17 cellular contexts compared by ENCODE assay signal in the genomic region with DNA sequence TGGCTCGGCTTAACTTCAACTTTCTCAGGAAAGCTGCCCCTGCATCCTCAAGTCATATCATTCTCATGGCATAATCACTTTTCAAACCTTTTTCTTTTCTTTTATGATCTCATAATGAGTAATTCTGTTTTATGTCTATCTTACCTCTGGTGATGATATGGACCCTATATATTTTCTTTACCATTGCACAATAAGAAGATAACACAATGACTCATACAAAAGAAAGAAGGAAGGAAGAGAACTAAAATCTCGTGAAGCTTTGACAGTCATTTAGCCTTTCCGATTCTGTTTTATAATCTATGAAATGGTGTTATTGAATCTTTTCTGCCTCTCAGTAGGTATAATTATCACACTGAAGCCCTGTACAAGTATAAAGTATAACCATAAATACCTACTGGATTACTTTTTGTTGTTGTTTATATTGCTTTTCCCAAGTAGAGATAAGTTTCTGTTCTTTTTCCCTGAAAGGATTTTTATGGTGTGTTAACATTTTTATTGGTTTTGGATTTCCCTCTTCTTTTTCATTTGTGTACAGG.
DNase-seq lines count a peak whose midpoint lies in the region; TF ChIP-seq lines count a peak whose summit lies in the region.
"Had no signal": no experiment of that assay in that cellular context is flagged by ENCODE, and none has a peak within 500 bp of the region (broad histone marks: within the 10 kb centered on the region; RNA-seq: fewer than 3 reads in every experiment).

No MANE protein-coding gene starts in this region.

- H3K27me3 Mint-ChIP-seq in progenitor cell of endocrine pancreas: no peaks in the 10 kb centered on the region

- TF ChIP-seq POLR2A in transverse colon (IDR thresholded peaks at IDR 0.05): no peak

- H3K4me3 ChIP-seq in A673 (ENCODE audit: low read depth, low read length, poor library complexity, severe bottlenecking) (no peak overlapping the region), foreskin fibroblast (ENCODE audit: low read depth in 1 of 2, low read length in 2 of 2) (no peak overlapping the region), transverse colon (no peak overlapping the region)
- H3K4me3 ChIP-seq: thoracic aorta had no signal

- H3K9me3 Mint-ChIP-seq in progenitor cell of endocrine pancreas (ENCODE audit: low read depth): no peaks in the 10 kb centered on the region
- H3K9me3 Mint-ChIP-seq: activated T-helper 2 cell treated with anti-CD3 and anti-CD28 coated beads, Interferon-gamma antibody, Interleukin-2, Interleukin-4, amounts not matched to agents 10 μg/mL and 5 μg/mL and 100 μg/mL, durations not matched to agents 14 hours and 24 hours and 36 hours; nephron had no signal

- in situ Hi-C loops in transverse colon (cut with MboI; ENCODE audit: low pct_ligation_motif_present in 1 of 4, low pct_unique_long_range_greater_than_20kb in 1 of 4, low sequenced_read_pairs in 3 of 4): no loop called here

- H3K4me1 ChIP-seq in A673 (ENCODE audit: insufficient read depth, low read length, poor library complexity, severe bottlenecking) (peaks cover 24% of the 10 kb centered on the region), transverse colon (peaks cover 0 to 12% (median 0%) of the 10 kb centered on the region in 4 donors)

- 30 to 47% methylated on average over 3 of the region's 3 CpGs for WGBS in transverse colon (ENCODE audit: low coverage in 1 of 2), 2 donors

- H3K27ac ChIP-seq in A673 (ENCODE audit: low read depth, low read length, poor library complexity, severe bottlenecking) (no peak overlapping the region), RWPE1 (no peak overlapping the region), transverse colon (no peak overlapping the region)
- H3K27ac ChIP-seq: thoracic aorta, WERI-Rb-1 had no signal

- H3K36me3 ChIP-seq in A673 (ENCODE audit: insufficient read depth, low read length, poor library complexity, severe bottlenecking) (no peaks in the 10 kb centered on the region), transverse colon (no peaks in the 10 kb centered on the region)
- H3K36me3 ChIP-seq: thoracic aorta, WERI-Rb-1 had no signal

- H3K9me3 ChIP-seq in A673 (ENCODE audit: low read depth, low read length, poor library complexity, severe bottlenecking) (no peaks in the 10 kb centered on the region), transverse colon (no peaks in the 10 kb centered on the region)
- H3K9me3 ChIP-seq: thoracic aorta had no signal

- POLR2A ChIA-PET in A673 (lab: Charles Lee; ENCODE audit: low non-redundant PET): no interaction called here
- POLR2A ChIA-PET in RWPE1 (lab: Yijun Ruan, JAX; ENCODE audit: low non-redundant PET): no interaction called here

- no peaks in the 10 kb centered on the region for H3K4me1 Mint-ChIP-seq in progenitor cell of endocrine pancreas (ENCODE audit: low read depth)
- H3K4me1 Mint-ChIP-seq: nephron had no signal

- no peaks in the 10 kb centered on the region for H3K36me3 Mint-ChIP-seq in progenitor cell of endocrine pancreas (ENCODE audit: insufficient read depth)

- peak; percentile 50 for DNase-seq in A673 (ENCODE audit: low spot score)
- DNase-seq in HT1080 (ENCODE audit: low read depth): peak; percentile 72
- DNase-seq in RWPE1 (ENCODE audit: low spot score): peak; percentile 56
- DNase-seq in foreskin fibroblast: peak; percentile 61 to 68
- DNase-seq in transverse colon: no peak
- no peak for DNase-seq in progenitor cell of endocrine pancreas (ENCODE audit: low spot score, unreplicated experiment)
- DNase-seq in amniotic stem cell (lab: John Stamatoyannopoulos, UW): no peak
- no peak for DNase-seq in DMS79 (lab: John Stamatoyannopoulos, UW)
- DNase-seq: activated CD8-positive, alpha-beta memory T cell treated with anti-CD3 and anti-CD28 coated beads for 24 hours; Calu3; GOT3; NCI-H1694 treated with DMSO at 0.1 percent for 48 hours; NCI-H510A; WERI-Rb-1 had no signal

- intact Hi-C loops in A673 (cut with micrococcal nuclease; ENCODE audit: unreplicated experiment) (no loop called here), transverse colon (cut with DNase I; ENCODE audit: low total_unique reads) (no loop called here)

- BruUV-seq in A673 (replicated peaks; lab: Mats Ljungman, UMichigan): no TSS peak

- H3K27me3 ChIP-seq in A673 (replicated peaks; ENCODE audit: insufficient read depth, low read depth, low read length, poor library complexity) (no peaks in the 10 kb centered on the region), transverse colon (no peaks in the 10 kb centered on the region)

- CTCF ChIA-PET in A673 (lab: Charles Lee) (no interaction called here), RWPE1 (lab: Yijun Ruan, JAX) (no interaction called here)

- TF ChIP-seq EP300 in transverse colon (IDR thresholded peaks at IDR 0.05; ENCODE audit: low read depth): no peak

- H3K27ac Mint-ChIP-seq in progenitor cell of endocrine pancreas: no peak overlapping the region
- H3K27ac Mint-ChIP-seq: activated T-helper 2 cell treated with anti-CD3 and anti-CD28 coated beads, Interferon-gamma antibody, Interleukin-2, Interleukin-4, amounts not matched to agents 10 μg/mL and 5 μg/mL and 100 μg/mL, durations not matched to agents 14 hours and 24 hours and 36 hours had no signal

- no peak for TF ChIP-seq CTCF in A673 (conservative IDR thresholded peaks at IDR 0.05; ENCODE audit: low read depth, low read length)
- TF ChIP-seq CTCF in RWPE1 (conservative IDR thresholded peaks at IDR 0.05; ENCODE audit: low read depth): no peak
- no peak for TF ChIP-seq CTCF in foreskin fibroblast (IDR thresholded peaks at IDR 0.05; ENCODE audit: low read depth, low read length)
- no peak for TF ChIP-seq CTCF in transverse colon (IDR thresholded peaks at IDR 0.05)
- TF ChIP-seq CTCF in progenitor cell of endocrine pancreas (IDR thresholded peaks at IDR 0.05; ENCODE audit: unreplicated experiment): no peak

- no peak overlapping the region for H3K4me3 Mint-ChIP-seq in progenitor cell of endocrine pancreas (ENCODE audit: low read depth)
- H3K4me3 Mint-ChIP-seq: nephron had no signal

Comparison
In these comparisons a context has a peak if more than half of its experiments do, and no peak if none do; other contexts are left out.
1. DNase-seq: peak in A673 (single experiment), HT1080 (single experiment), RWPE1 (single experiment) and foreskin fibroblast (2 of 2); none in transverse colon (single experiment), progenitor cell of endocrine pancreas (single experiment), amniotic stem cell (single experiment) and DMS79 (single experiment).